ENCODE assay signal across 33 cellular contexts in genomic region chr3:100635273-100635701, GRCh38. TPM values are rescaled to one million over a fixed set of nuclear protein-coding genes. Genes with fewer than 3 reads are reported as not detected.
DNase-seq lines count a peak whose midpoint lies in the region; ATAC-seq, FAIRE-seq and TF ChIP-seq lines count a peak whose summit lies in the region.
"Had no signal": no experiment of that assay in that cellular context is flagged by ENCODE, and none has a peak within 500 bp of the region (broad histone marks: within the 10 kb centered on the region; RNA-seq: fewer than 3 reads in every experiment).

No MANE protein-coding gene starts in this region.

- ATAC-seq in heart left ventricle, result no peak
- ATAC-seq in GM12878, result peak; percentile 56
- ATAC-seq in HepG2, result peak; percentile 97
- ATAC-seq in GM19467 (IDR thresholded peaks at IDR 0.05; ENCODE audit: unreplicated experiment), result no peak
- ATAC-seq: gastrocnemius medialis, GM23338 had no signal

- in situ Hi-C loops in GM12878 (cut with MboI), result no loop called here
- in situ Hi-C loops in HepG2 (cut with HindIII; ENCODE audit: extremely low pct_ligation_motif_present, low pct_unique_long_range_greater_than_20kb), result no loop called here

- no peak for TF ChIP-seq EP300 in GM12878 (IDR thresholded peaks at IDR 0.05; ENCODE audit: borderline replicate concordance in 1 of 2, control insufficient read depth in 1 of 2, low read depth in 2 of 2, low read length in 2 of 2)
- no peak for TF ChIP-seq EP300 in HepG2 (IDR thresholded peaks at IDR 0.05; ENCODE audit: low read depth in 2 of 2, low read length in 2 of 2)
- no peak for TF ChIP-seq EP300 in HepG2 (CRISPR knock-in tag; IDR thresholded peaks at IDR 0.05; ENCODE audit: borderline replicate concordance)

- H3K9me3 ChIP-seq in left ventricle myocardium inferior (replicated peaks), result no peaks in the 10 kb centered on the region
- no peaks in the 10 kb centered on the region for H3K9me3 ChIP-seq in heart left ventricle
- H3K9me3 ChIP-seq in GM12878 (replicated peaks; ENCODE audit: control insufficient read depth, insufficient read depth, low read length), result no peaks in the 10 kb centered on the region; the same call in 2 of the 3 replicates
- no peaks in the 10 kb centered on the region for H3K9me3 ChIP-seq in HepG2 (ENCODE audit: low read length)
- H3K9me3 ChIP-seq in SJCRH30 (replicated peaks), result no peaks in the 10 kb centered on the region
- H3K9me3 ChIP-seq: gastrocnemius medialis, ovary, Peyer's patch had no signal

- RAD21 ChIA-PET in GM12878 (lab: Charles Lee; ENCODE audit: unreplicated experiment), result interaction anchor here (1.0 to 5.1 kb wide), 12 partner anchors 12 to 803 kb away, joined by 4 to 134 read pairs (median 6); partner anchors contain the start of genes TBC1D23 and TMEM45A

- SMC1A ChIA-PET in GM12878 (lab: Charles Lee; ENCODE audit: uncharacterized antibody, unreplicated experiment), result interaction anchor here (0.5 to 6.4 kb wide), 10 partner anchors 16 to 321 kb away, joined by 3 to 145 read pairs (median 10); no protein-coding TSS in a partner anchor

- H3K4me2 ChIP-seq in GM12878 (ENCODE audit: control insufficient read depth, insufficient read depth) (no peak overlapping the region), HepG2 (ENCODE audit: low read depth, low read length) (peak overlapping the region; percentile 73)
- H3K4me2 ChIP-seq: GM23338, smooth muscle cell had no signal

- H3K27me3 ChIP-seq in left ventricle myocardium inferior (ENCODE audit: low read depth) (no peaks in the 10 kb centered on the region), heart left ventricle (no peaks in the 10 kb centered on the region), GM12878 (replicated peaks in 1 of 2; ENCODE audit: control insufficient read depth in 2 of 2, insufficient read depth in 2 of 2, low read length in 1 of 2) (no peaks in the 10 kb centered on the region), HepG2 (ENCODE audit: control insufficient read depth in 1 of 2, insufficient read depth in 2 of 2, low read length in 2 of 2) (no peaks in the 10 kb centered on the region), SJCRH30 (no peaks in the 10 kb centered on the region)
- H3K27me3 ChIP-seq: gastrocnemius medialis, ovary, Peyer's patch had no signal

- no peak for FAIRE-seq in GM12878 (lab: Jason Lieb, UNC)
- peak; percentile 57 for FAIRE-seq in HepG2 (lab: Jason Lieb, UNC)
- FAIRE-seq: A204.1 had no signal

- TF ChIP-seq CTCF in left ventricle myocardium inferior (IDR thresholded peaks at IDR 0.05; ENCODE audit: borderline replicate concordance), result no peak
- TF ChIP-seq CTCF in heart left ventricle (IDR thresholded peaks at IDR 0.05), result no peak
- no peak for TF ChIP-seq CTCF in GM12878 (IDR thresholded peaks at IDR 0.05 in 2 of 3, conservative IDR thresholded peaks at IDR 0.05 in 1 of 3; ENCODE audit: control insufficient read depth in 2 of 3, extremely low read depth in 1 of 3, insufficient read depth in 1 of 3, low read depth in 3 of 3, low read length in 3 of 3)
- TF ChIP-seq CTCF in HepG2 (CRISPR knock-in tag; IDR thresholded peaks at IDR 0.05), result no peak

- H4K20me1 ChIP-seq in GM12878 (ENCODE audit: control insufficient read depth, insufficient read depth) (no peaks in the 10 kb centered on the region), HepG2 (ENCODE audit: insufficient read depth, low read length) (no peaks in the 10 kb centered on the region)

- intact Hi-C loops in left ventricle myocardium inferior (cut with micrococcal nuclease), result no loop called here
- intact Hi-C loops in heart left ventricle (cut with DNase I), result no loop called here
- intact Hi-C loops in GM12878 (cut with micrococcal nuclease; ENCODE audit: unreplicated experiment), result loop anchor here (2.0 kb wide), 1 partner anchor 44 kb away; no protein-coding TSS in a partner anchor
- intact Hi-C loops in HepG2 (cut with micrococcal nuclease; ENCODE audit: unreplicated experiment), result loop anchor here (1.0 to 10.0 kb wide), 3 partner anchors 32 to 172 kb away; no protein-coding TSS in a partner anchor

- TF ChIP-seq POLR2A in heart left ventricle (IDR thresholded peaks at IDR 0.05), result no peak
- no peak for TF ChIP-seq POLR2A in GM12878 (IDR thresholded peaks at IDR 0.05; ENCODE audit: low read depth, low read length)
- no peak for TF ChIP-seq POLR2A in HepG2 (IDR thresholded peaks at IDR 0.05; ENCODE audit: insufficient read depth in 1 of 2, low read depth in 2 of 2, low read length in 2 of 2)

- BruUV-seq in GM12878 (replicated peaks; lab: Mats Ljungman, UMichigan) (no TSS peak), HepG2 (replicated peaks; lab: Mats Ljungman, UMichigan) (no TSS peak)

- H3K9ac ChIP-seq in GM12878 (ENCODE audit: control insufficient read depth, insufficient read depth, low read length) (no peak overlapping the region), HepG2 (ENCODE audit: insufficient read depth, low read depth, low read length) (no peak overlapping the region)

- TF ChIP-seq RAD21 in GM12878 (IDR thresholded peaks at IDR 0.05; ENCODE audit: insufficient read depth, low read depth, low read length) (no peak), HepG2 (CRISPR knock-in tag; IDR thresholded peaks at IDR 0.05) (no peak)

- CTCF ChIA-PET in GM12878 (lab: Yijun Ruan, JAX), result interaction anchor here (0.8 to 5.9 kb wide), 15 partner anchors 10 to 804 kb away, joined by 3 to 102 read pairs (median 13); partner anchors contain the start of genes LNP1 and TOMM70
- CTCF ChIA-PET in HepG2 (lab: Yijun Ruan, JAX; ENCODE audit: low intra/inter-chr PET ratio, low total read pairs), result no interaction called here

- H3K79me2 ChIP-seq in GM12878 (ENCODE audit: control insufficient read depth, insufficient read depth, low read length) (no peaks in the 10 kb centered on the region), HepG2 (ENCODE audit: insufficient read depth, low read length) (no peaks in the 10 kb centered on the region)

- H3K36me3 ChIP-seq in left ventricle myocardium inferior (no peaks in the 10 kb centered on the region), heart left ventricle (no peaks in the 10 kb centered on the region), GM12878 (ENCODE audit: control insufficient read depth in 2 of 2, insufficient read depth in 2 of 2, low read length in 1 of 2) (no peaks in the 10 kb centered on the region), HepG2 (replicated peaks in 1 of 2; ENCODE audit: control insufficient read depth in 1 of 2, insufficient read depth in 2 of 2, low read length in 2 of 2) (no peaks in the 10 kb centered on the region), SJCRH30 (no peaks in the 10 kb centered on the region)
- H3K36me3 ChIP-seq: gastrocnemius medialis, ovary, Peyer's patch, WERI-Rb-1 had no signal

- H3K4me1 ChIP-seq in left ventricle myocardium inferior (peaks cover 24% of the 10 kb centered on the region), heart left ventricle (peaks cover 0 to 4% (median 0%) of the 10 kb centered on the region in 12 donors), GM12878 (ENCODE audit: control insufficient read depth, insufficient read depth, low read length) (no peaks in the 10 kb centered on the region), HepG2 (ENCODE audit: insufficient read depth, low read length) (peaks cover 23% of the 10 kb centered on the region), SJCRH30 (no peaks in the 10 kb centered on the region)
- H3K4me1 ChIP-seq: gastrocnemius medialis had no signal

- H3K4me3 ChIP-seq in left ventricle myocardium inferior (no peak overlapping the region), heart left ventricle (no peak overlapping the region), GM12878 (no peak overlapping the region), HepG2 (replicated peaks in 1 of 3; ENCODE audit: insufficient read depth in 1 of 3, low read depth in 2 of 3, low read length in 3 of 3) (peak overlapping the region in 2 of 3 experiments; percentile 43 to 49; a peak in 1 of 6 replicates), SJCRH30 (no peak overlapping the region)
- H3K4me3 ChIP-seq: gastrocnemius medialis, GM23338, lung, ovary, smooth muscle cell had no signal

- DNase-seq in left ventricle myocardium inferior (no peak), heart left ventricle (no peak), GM12878 (ENCODE audit: low read depth, low spot score) (no peak), HepG2 (ENCODE audit: low spot score) (peak; percentile 43), SJCRH30 (no peak), NCI-H510A (lab: John Stamatoyannopoulos, UW) (no peak)
- DNase-seq in activated T-cell treated with anti-CD3 and anti-CD28 coated beads, Interleukin-2, amount 50 U/mL, for 1 hour, result no peak
- DNase-seq: activated effector memory CD4-positive, alpha-beta T cell treated with Interleukin-2 at 50 U/mL for 16 hours; activated T-cell treated with anti-CD3 and anti-CD28 coated beads for 4 hours; amygdala; gastrocnemius medialis; NCI-H1436 treated with DMSO at 0.1 percent for 48 hours; NCI-H2081 treated with DMSO at 0.1 percent for 48 hours; NCI-H2227 treated with DMSO at 0.1 percent for 48 hours; NCI-H526 treated with DMSO at 0.1 percent for 48 hours; ovary; retina; SHP77 treated with DMSO at 0.1 percent for 48 hours; stimulated activated naive CD4-positive, alpha-beta T cell treated with Interleukin-2 at 50 U/mL for 16 hours had no signal

- WGBS in heart left ventricle, 4 donors, result 57 to 70% (median 66%) methylated on average over 3 of the region's 3 CpGs
- WGBS in GM12878 (ENCODE audit: insufficient coverage, insufficient replicate concordance, low lambda C conversion rate, missing lambda C conversion rate), result 66% methylated on average over 3 of the region's 3 CpGs
- 4% methylated on average over 3 of the region's 3 CpGs for WGBS in HepG2 (ENCODE audit: low lambda C conversion rate)

- no peak overlapping the region for H2AFZ ChIP-seq in GM12878 (ENCODE audit: control insufficient read depth, low read depth, low read length)
- H2AFZ ChIP-seq in HepG2 (ENCODE audit: low read length), result no peak overlapping the region
- H2AFZ ChIP-seq: GM23338 had no signal

- POLR2A ChIA-PET in GM12878 (lab: Charles Lee) (interaction anchor here (1.3 to 2.8 kb wide), 3 partner anchors 32 to 173 kb away, joined by 4 to 11 read pairs (median 7); no protein-coding TSS in a partner anchor), HepG2 (lab: Yijun Ruan, JAX) (no interaction called here)

- peak overlapping the region; percentile 18 for H3K27ac ChIP-seq in left ventricle myocardium inferior (replicated peaks)
- no peak overlapping the region for H3K27ac ChIP-seq in heart left ventricle
- H3K27ac ChIP-seq in GM12878 (ENCODE audit: control insufficient read depth, insufficient read depth), result no peak overlapping the region
- H3K27ac ChIP-seq in HepG2 (ENCODE audit: extremely low read length, insufficient read depth, low read length), result peak overlapping the region; percentile 50
- H3K27ac ChIP-seq in SJCRH30, result no peak overlapping the region
- H3K27ac ChIP-seq: gastrocnemius medialis, ovary, WERI-Rb-1 had no signal

RNA-seq across cellular contexts. Expression of gene ADGRG7, which starts 25.9 kb away (rescaled TPM):
- total RNA-seq in left ventricle myocardium inferior (not detected), heart left ventricle (under 1 TPM in 1 of 9 donors, not detected in 8; 0.23 TPM), GM12878 (2014; rRNA removed) (not detected in 2 replicates), GM12878 (2014; rRNA removed; fragmentation: Illumina TruSeq; extraction: Trizol) (not detected in 2 replicates), GM12878 (2021) (0.21 TPM in 1 of 2 replicates, not detected in the other), HepG2 (2016; rRNA removed; fragmentation: Illumina TruSeq; extraction: Trizol) (not detected in 2 replicates)
- polyA plus RNA-seq in heart left ventricle (not detected), GM12878 (2011; rRNA removed) (0.09 and 0.14 TPM in 2 replicates), GM12878 (2014; fragmentation: Illumina TruSeq; extraction: Trizol) (not detected in 2 replicates), GM12878 (2014; fragmentation: Nextera tagmentation; extraction: Ambion mirVana) (under 1 TPM in 1 of 2 experiments, not detected in 1; 0.02 TPM), GM12878 (2014; rRNA removed) (not detected in 2 replicates), GM12878 (2016; fragmentation: Nextera tagmentation; extraction: Ambion mirVana) (not detected), HepG2 (2011; rRNA removed) (not detected in 2 replicates)
- total RNA-seq in GM12878 (2013; cell fraction: nucleolus; rRNA removed), result not detected in 2 replicates
- polyA plus RNA-seq in GM12878 (2011; ENCODE audit: low read depth), result not detected
- 0.02 and 0.21 TPM in 2 replicates for polyA plus RNA-seq in GM12878 (2011; cell fraction: cytosol; rRNA removed)
- polyA plus RNA-seq in GM12878 (2011; cell fraction: nucleus; rRNA removed), result 0.06 and 0.31 TPM in 2 replicates
- polyA plus RNA-seq in GM12878 (2012), result not detected in 2 replicates
- polyA minus RNA-seq in GM12878 (2011; rRNA and poly(A)+ RNA removed), result not detected in 2 replicates
- not detected in 2 replicates for polyA minus RNA-seq in GM12878 (2011; cell fraction: cytosol; rRNA and poly(A)+ RNA removed)
- polyA minus RNA-seq in GM12878 (2011; cell fraction: nucleus; rRNA and poly(A)+ RNA removed), result 0.19 TPM in 1 of 2 replicates, not detected in the other
- not detected in 2 replicates for total RNA-seq in HepG2 (2016; cell fraction: cytosol; rRNA removed; fragmentation: Illumina TruSeq; extraction: Trizol; ENCODE audit: low read depth)
- total RNA-seq in HepG2 (2016; cell fraction: insoluble cytoplasmic fraction; rRNA removed; fragmentation: Illumina TruSeq; extraction: Trizol), result not detected in 2 replicates
- not detected in 2 replicates for total RNA-seq in HepG2 (2016; cell fraction: membrane; rRNA removed; fragmentation: Illumina TruSeq; extraction: Trizol)
- total RNA-seq in HepG2 (2016; cell fraction: nucleus; rRNA removed; fragmentation: Illumina TruSeq; extraction: Trizol), result not detected in 2 replicates
- not detected in 2 replicates for polyA plus RNA-seq in HepG2 (2011; cell fraction: cytosol; rRNA removed)
- polyA plus RNA-seq in HepG2 (2011; cell fraction: nucleus; rRNA removed), result not detected in 2 replicates
- not detected in 2 replicates for polyA plus RNA-seq in HepG2 (2012)
- polyA plus RNA-seq in HepG2 (2016; cell fraction: cytosol; fragmentation: Illumina TruSeq; extraction: Trizol; ENCODE audit: low read depth), result not detected in 2 replicates
- polyA plus RNA-seq in HepG2 (2016; cell fraction: insoluble cytoplasmic fraction; fragmentation: Illumina TruSeq; extraction: Trizol; ENCODE audit: low read depth), result not detected in 2 replicates
- polyA plus RNA-seq in HepG2 (2016; cell fraction: membrane; fragmentation: Illumina TruSeq; extraction: Trizol; ENCODE audit: low read depth), result not detected in 2 replicates
- polyA plus RNA-seq in HepG2 (2016; cell fraction: nucleus; fragmentation: Illumina TruSeq; extraction: Trizol; ENCODE audit: insufficient read depth, low read depth), result not detected in 2 replicates
- polyA minus RNA-seq in HepG2 (2011; rRNA and poly(A)+ RNA removed; ENCODE audit: low replicate concordance), result not detected in 2 replicates
- polyA minus RNA-seq in HepG2 (2011; cell fraction: cytosol; rRNA and poly(A)+ RNA removed), result not detected in 2 replicates
- not detected in 2 replicates for polyA minus RNA-seq in HepG2 (2011; cell fraction: nucleus; rRNA and poly(A)+ RNA removed)
- total RNA-seq in SJCRH30 (2014; rRNA removed; shearing (Covaris generic)), result not detected in 2 replicates
- total RNA-seq: activated naive CD4-positive, alpha-beta T cell treated with anti-CD3 and anti-CD28 coated beads, Interleukin-2, amount 50 U/mL, for 72 hours; chondrocyte; endothelial cell of umbilical vein; GM23338; LHCN-M2; lung; ovary had no signal
- polyA plus RNA-seq: endothelial cell of umbilical vein, GM23338, immature natural killer cell, lung, neural cell, ovary, smooth muscle cell, urinary bladder had no signal

Comparison
In these comparisons a context has a peak if more than half of its experiments do, and no peak if none do; other contexts are left out.
1. H3K27ac ChIP-seq: peak in left ventricle myocardium inferior (single experiment) and HepG2 (single experiment); none in heart left ventricle (0 of 12), GM12878 (single experiment) and SJCRH30 (single experiment).
2. H3K4me3 ChIP-seq: peak in HepG2 (2 of 3); none in left ventricle myocardium inferior (single experiment), heart left ventricle (0 of 12), GM12878 (single experiment) and SJCRH30 (single experiment).
3. ATAC-seq: peak in GM12878 (single experiment) and HepG2 (single experiment); none in heart left ventricle (0 of 4) and GM19467 (single experiment).
4. intact Hi-C loops: an anchor here in GM12878 (2.0 kb wide) and HepG2 (1.0 to 10.0 kb wide); none called in left ventricle myocardium inferior and heart left ventricle.